ENCODE assay signal across 25 cellular contexts in the genomic region with DNA sequence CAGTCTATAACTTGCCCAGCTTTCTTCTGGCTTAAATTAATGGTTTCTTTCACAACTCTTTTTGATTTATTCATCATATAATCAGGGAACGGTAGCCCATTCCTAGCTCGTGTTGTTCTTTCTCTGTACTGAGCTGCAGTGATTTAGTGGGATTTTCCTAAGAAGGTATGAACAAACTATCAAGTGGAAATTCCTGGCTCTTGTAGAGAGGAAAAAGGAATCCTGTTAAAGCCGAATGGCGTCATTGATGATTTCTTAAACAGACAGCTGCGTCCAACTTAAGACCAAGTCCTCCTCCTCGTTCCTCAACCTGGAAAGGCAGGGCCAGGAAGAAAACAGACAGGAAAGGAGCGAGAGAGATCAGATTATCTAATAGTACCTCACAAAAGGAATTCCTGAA.
"Had no signal": no experiment of that assay in that cellular context is flagged by ENCODE, and none has a peak within 500 bp of the region (broad histone marks: within the 10 kb centered on the region; RNA-seq: fewer than 3 reads in every experiment).

No MANE protein-coding gene starts in this region.

- H3K4me3 ChIP-seq: body of pancreas, cardiac muscle cell, left lung, lung, ovary, psoas muscle, skin epidermis, tibial artery had no signal

- H3K4me3 Mint-ChIP-seq: activated CD4-positive, alpha-beta memory T cell treated with anti-CD3 and anti-CD28 coated beads for 36 hours; activated naive CD8-positive, alpha-beta T cell treated with anti-CD3 and anti-CD28 coated beads, Interleukin-2, amount 50 U/mL, for 24 hours; activated T-cell treated with anti-CD3 and anti-CD28 coated beads, Interleukin-2, amount 50 U/mL, for 72 hours; dendritic cell treated with granulocyte-macrophage colony-stimulating factor and Interleukin-4, amounts not matched to agents 40 ng/mL and 50 ng/mL, for 4 days; naive thymus-derived CD8-positive, alpha-beta T cell; stimulated activated naive CD8-positive, alpha-beta T cell treated with anti-CD3 and anti-CD28 coated beads, Interleukin-15, Interleukin-2, amounts not matched to agents 100 ng/mL and 50 ng/mL, for 24 hours; T-helper 17 cell had no signal

- H3K36me3 ChIP-seq: cardiac muscle cell, left lung, ovary, tibial artery had no signal

- H3K27ac Mint-ChIP-seq: activated CD4-positive, alpha-beta memory T cell treated with anti-CD3 and anti-CD28 coated beads for 36 hours; activated naive CD8-positive, alpha-beta T cell treated with anti-CD3 and anti-CD28 coated beads, Interleukin-2, amount 50 U/mL, for 24 hours; activated T-cell treated with anti-CD3 and anti-CD28 coated beads, Interleukin-2, amount 50 U/mL, for 72 hours; dendritic cell treated with granulocyte-macrophage colony-stimulating factor and Interleukin-4, amounts not matched to agents 40 ng/mL and 50 ng/mL, for 4 days; naive thymus-derived CD8-positive, alpha-beta T cell; stimulated activated naive CD8-positive, alpha-beta T cell treated with anti-CD3 and anti-CD28 coated beads, Interleukin-15, Interleukin-2, amounts not matched to agents 100 ng/mL and 50 ng/mL, for 24 hours; T-helper 17 cell had no signal

- H3K27ac ChIP-seq: body of pancreas, cardiac muscle cell, left lung, ovary, psoas muscle, skin epidermis, tibial artery had no signal

- H3K9me3 ChIP-seq: body of pancreas, ovary, psoas muscle, tibial artery had no signal

- DNase-seq: activated CD4-positive, alpha-beta memory T cell treated with anti-CD3 and anti-CD28 coated beads for 36 hours; activated CD4-positive, alpha-beta T cell treated with anti-CD3 and anti-CD28 coated beads for 48 hours; activated effector memory CD4-positive, alpha-beta T cell treated with anti-CD3 and anti-CD28 coated beads, Interleukin-2, amount 50 U/mL, for 16 hours; activated naive CD4-positive, alpha-beta T cell treated with anti-CD3 and anti-CD28 coated beads, Interleukin-2, amount 50 U/mL, for 16 hours; activated naive CD8-positive, alpha-beta T cell treated with anti-CD3 and anti-CD28 coated beads, Interleukin-2, amount 50 U/mL, for 24 hours; activated T-cell treated with anti-CD3 and anti-CD28 coated beads, Interleukin-2, amount 50 U/mL, for 72 hours; anterior cingulate cortex; effector CD4-positive, alpha-beta T cell; erythroblast; hippocampal formation; kidney glomerular epithelial cell; left lung; naive thymus-derived CD8-positive, alpha-beta T cell; ovary; psoas muscle; right cardiac atrium; stimulated activated CD4-positive, alpha-beta T cell treated with anti-CD3 and anti-CD28 coated beads, Interleukin-1b, Interleukin-23, amount 100 ng/mL, for 48 hours; T-helper 17 cell; tibial artery had no signal

- H3K27me3 ChIP-seq: body of pancreas, cardiac muscle cell, left lung, ovary, tibial artery had no signal

- ATAC-seq: activated naive CD8-positive, alpha-beta T cell treated with anti-CD3 and anti-CD28 coated beads, Interleukin-2, amount 50 U/mL, for 24 hours; activated T-cell treated with anti-CD3 and anti-CD28 coated beads, Interleukin-2, amount 50 U/mL, for 72 hours; left lung; naive thymus-derived CD8-positive, alpha-beta T cell; psoas muscle; T-helper 17 cell had no signal

- H3K27me3 Mint-ChIP-seq: activated CD4-positive, alpha-beta memory T cell treated with anti-CD3 and anti-CD28 coated beads for 36 hours; activated naive CD8-positive, alpha-beta T cell treated with anti-CD3 and anti-CD28 coated beads, Interleukin-2, amount 50 U/mL, for 24 hours; dendritic cell treated with granulocyte-macrophage colony-stimulating factor and Interleukin-4, amounts not matched to agents 40 ng/mL and 50 ng/mL, for 4 days; stimulated activated naive CD8-positive, alpha-beta T cell treated with anti-CD3 and anti-CD28 coated beads, Interleukin-15, Interleukin-2, amounts not matched to agents 100 ng/mL and 50 ng/mL, for 24 hours; T-helper 17 cell had no signal

- H3K4me1 ChIP-seq: psoas muscle, tibial artery had no signal
